Comparison of ENCODE assay signal across 1 cellular context in the genomic region with DNA sequence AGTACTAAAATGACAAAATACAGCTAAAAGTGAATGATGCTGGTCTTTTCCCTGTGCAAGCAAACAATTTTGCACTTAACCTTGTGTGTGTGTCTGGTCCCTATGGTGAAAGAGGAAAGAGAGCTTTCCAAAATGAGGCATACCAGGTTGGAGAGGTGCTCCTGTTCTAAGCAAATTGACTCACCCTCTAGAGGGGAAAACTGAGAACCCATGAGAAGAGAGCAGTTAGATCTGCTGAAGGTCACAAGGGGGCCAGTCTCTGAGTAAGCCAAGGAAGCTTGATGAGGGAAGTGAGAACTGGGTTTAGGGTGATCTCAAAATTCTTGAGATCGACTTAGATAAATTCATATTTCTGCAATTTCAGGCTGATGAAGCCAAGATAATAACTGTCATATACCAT.
TF ChIP-seq lines count a peak whose summit lies in the region.

No MANE protein-coding gene starts in this region.

TF ChIP-seq in GM12878, 131 proteins besides CTCF, POLR2A, EP300 and RAD21:
- TF ChIP-seq, protein P1, sequence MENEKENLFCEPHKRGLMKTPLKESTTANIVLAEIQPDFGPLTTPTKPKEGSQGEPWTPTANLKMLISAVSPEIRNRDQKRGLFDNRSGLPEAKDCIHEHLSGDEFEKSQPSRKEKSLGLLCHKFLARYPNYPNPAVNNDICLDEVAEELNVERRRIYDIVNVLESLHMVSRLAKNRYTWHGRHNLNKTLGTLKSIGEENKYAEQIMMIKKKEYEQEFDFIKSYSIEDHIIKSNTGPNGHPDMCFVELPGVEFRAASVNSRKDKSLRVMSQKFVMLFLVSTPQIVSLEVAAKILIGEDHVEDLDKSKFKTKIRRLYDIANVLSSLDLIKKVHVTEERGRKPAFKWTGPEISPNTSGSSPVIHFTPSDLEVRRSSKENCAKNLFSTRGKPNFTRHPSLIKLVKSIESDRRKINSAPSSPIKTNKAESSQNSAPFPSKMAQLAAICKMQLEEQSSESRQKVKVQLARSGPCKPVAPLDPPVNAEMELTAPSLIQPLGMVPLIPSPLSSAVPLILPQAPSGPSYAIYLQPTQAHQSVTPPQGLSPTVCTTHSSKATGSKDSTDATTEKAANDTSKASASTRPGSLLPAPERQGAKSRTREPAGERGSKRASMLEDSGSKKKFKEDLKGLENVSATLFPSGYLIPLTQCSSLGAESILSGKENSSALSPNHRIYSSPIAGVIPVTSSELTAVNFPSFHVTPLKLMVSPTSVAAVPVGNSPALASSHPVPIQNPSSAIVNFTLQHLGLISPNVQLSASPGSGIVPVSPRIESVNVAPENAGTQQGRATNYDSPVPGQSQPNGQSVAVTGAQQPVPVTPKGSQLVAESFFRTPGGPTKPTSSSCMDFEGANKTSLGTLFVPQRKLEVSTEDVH (IDR thresholded peaks at IDR 0.05; ENCODE audit: low read depth, partially characterized antibody), result no peak
- TF ChIP-seq, protein P2, sequence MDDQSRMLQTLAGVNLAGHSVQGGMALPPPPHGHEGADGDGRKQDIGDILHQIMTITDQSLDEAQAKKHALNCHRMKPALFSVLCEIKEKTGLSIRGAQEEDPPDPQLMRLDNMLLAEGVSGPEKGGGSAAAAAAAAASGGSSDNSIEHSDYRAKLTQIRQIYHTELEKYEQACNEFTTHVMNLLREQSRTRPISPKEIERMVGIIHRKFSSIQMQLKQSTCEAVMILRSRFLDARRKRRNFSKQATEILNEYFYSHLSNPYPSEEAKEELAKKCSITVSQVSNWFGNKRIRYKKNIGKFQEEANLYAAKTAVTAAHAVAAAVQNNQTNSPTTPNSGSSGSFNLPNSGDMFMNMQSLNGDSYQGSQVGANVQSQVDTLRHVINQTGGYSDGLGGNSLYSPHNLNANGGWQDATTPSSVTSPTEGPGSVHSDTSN (IDR thresholded peaks at IDR 0.05; ENCODE audit: insufficient replicate concordance, low read depth, low read length), result no peak
- TF ChIP-seq KAT2A (conservative IDR thresholded peaks at IDR 0.05; ENCODE audit: control insufficient read depth, low read depth, low read length) (no peak), MXI1 (IDR thresholded peaks at IDR 0.05; ENCODE audit: low read depth, low read length) (no peak)
- TF ChIP-seq, protein P3, sequence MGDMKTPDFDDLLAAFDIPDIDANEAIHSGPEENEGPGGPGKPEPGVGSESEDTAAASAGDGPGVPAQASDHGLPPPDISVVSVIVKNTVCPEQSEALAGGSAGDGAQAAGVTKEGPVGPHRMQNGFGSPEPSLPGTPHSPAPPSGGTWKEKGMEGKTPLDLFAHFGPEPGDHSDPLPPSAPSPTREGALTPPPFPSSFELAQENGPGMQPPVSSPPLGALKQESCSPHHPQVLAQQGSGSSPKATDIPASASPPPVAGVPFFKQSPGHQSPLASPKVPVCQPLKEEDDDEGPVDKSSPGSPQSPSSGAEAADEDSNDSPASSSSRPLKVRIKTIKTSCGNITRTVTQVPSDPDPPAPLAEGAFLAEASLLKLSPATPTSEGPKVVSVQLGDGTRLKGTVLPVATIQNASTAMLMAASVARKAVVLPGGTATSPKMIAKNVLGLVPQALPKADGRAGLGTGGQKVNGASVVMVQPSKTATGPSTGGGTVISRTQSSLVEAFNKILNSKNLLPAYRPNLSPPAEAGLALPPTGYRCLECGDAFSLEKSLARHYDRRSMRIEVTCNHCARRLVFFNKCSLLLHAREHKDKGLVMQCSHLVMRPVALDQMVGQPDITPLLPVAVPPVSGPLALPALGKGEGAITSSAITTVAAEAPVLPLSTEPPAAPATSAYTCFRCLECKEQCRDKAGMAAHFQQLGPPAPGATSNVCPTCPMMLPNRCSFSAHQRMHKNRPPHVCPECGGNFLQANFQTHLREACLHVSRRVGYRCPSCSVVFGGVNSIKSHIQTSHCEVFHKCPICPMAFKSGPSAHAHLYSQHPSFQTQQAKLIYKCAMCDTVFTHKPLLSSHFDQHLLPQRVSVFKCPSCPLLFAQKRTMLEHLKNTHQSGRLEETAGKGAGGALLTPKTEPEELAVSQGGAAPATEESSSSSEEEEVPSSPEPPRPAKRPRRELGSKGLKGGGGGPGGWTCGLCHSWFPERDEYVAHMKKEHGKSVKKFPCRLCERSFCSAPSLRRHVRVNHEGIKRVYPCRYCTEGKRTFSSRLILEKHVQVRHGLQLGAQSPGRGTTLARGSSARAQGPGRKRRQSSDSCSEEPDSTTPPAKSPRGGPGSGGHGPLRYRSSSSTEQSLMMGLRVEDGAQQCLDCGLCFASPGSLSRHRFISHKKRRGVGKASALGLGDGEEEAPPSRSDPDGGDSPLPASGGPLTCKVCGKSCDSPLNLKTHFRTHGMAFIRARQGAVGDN (IDR thresholded peaks at IDR 0.05), result no peak
